In genomic region chr5:103452666-103453065, GRCh38 we compare ENCODE assay signal across 24 cellular contexts.
DNase-seq lines count a peak whose midpoint lies in the region; ATAC-seq and TF ChIP-seq lines count a peak whose summit lies in the region.
"Had no signal": no experiment of that assay in that cellular context is flagged by ENCODE, and none has a peak within 500 bp of the region (broad histone marks: within the 10 kb centered on the region; RNA-seq: fewer than 3 reads in every experiment).

No MANE protein-coding gene starts in this region.

- H3K4me3 Mint-ChIP-seq in chondrocyte (ENCODE audit: unreplicated experiment) = no peak overlapping the region
- no peak overlapping the region for H3K4me3 Mint-ChIP-seq in activated T-helper 1 cell treated with anti-CD3 and anti-CD28 coated beads, Interleukin-12 subunit alpha, Interleukin-12 subunit beta, Interleukin-2, Interleukin-4 antibody, amounts not matched to agents 30 ng/mL and 10 ng/mL and 1 ng/mL, durations not matched to agents 14 hours and 24 hours and 36 hours
- H3K4me3 Mint-ChIP-seq in activated T-cell treated with anti-CD3 and anti-CD28 coated beads, Interleukin-2, amount 50 U/mL, for 72 hours = no peak overlapping the region
- no peak overlapping the region for H3K4me3 Mint-ChIP-seq in activated CD4-positive, alpha-beta memory T cell treated with anti-CD3 and anti-CD28 coated beads, Interleukin-2, amount 10 ng/mL, durations not matched to agents 7 days and 5 days
- H3K4me3 Mint-ChIP-seq: activated CD8-positive, alpha-beta memory T cell treated with anti-CD3 and anti-CD28 coated beads, Interleukin-2, amount 10 ng/mL, durations not matched to agents 7 days and 5 days; activated naive CD8-positive, alpha-beta T cell; activated T-helper 17 cell treated with anti-CD3 and anti-CD28 coated beads, Interleukin-2, amount 50 U/mL, for 72 hours; brain; CD4-positive, alpha-beta T cell had no signal

- no peak overlapping the region for H2AK5ac ChIP-seq in neuronal stem cell (ENCODE audit: low read depth, low read length)

- H2AFZ ChIP-seq in neuronal stem cell (ENCODE audit: low read length) (no peak overlapping the region), PC-9 (no peak overlapping the region)

- peaks cover 2% of the 10 kb centered on the region for H3K9me3 Mint-ChIP-seq in chondrocyte (ENCODE audit: low read depth)
- no peaks in the 10 kb centered on the region for H3K9me3 Mint-ChIP-seq in activated T-helper 1 cell treated with anti-CD3 and anti-CD28 coated beads, Interleukin-12 subunit alpha, Interleukin-12 subunit beta, Interleukin-2, Interleukin-4 antibody, amounts not matched to agents 30 ng/mL and 10 ng/mL and 1 ng/mL, durations not matched to agents 14 hours and 24 hours and 36 hours
- H3K9me3 Mint-ChIP-seq in activated T-cell treated with anti-CD3 and anti-CD28 coated beads, Interleukin-2, amount 50 U/mL, for 72 hours = no peaks in the 10 kb centered on the region
- no peaks in the 10 kb centered on the region for H3K9me3 Mint-ChIP-seq in activated CD4-positive, alpha-beta memory T cell treated with anti-CD3 and anti-CD28 coated beads, Interleukin-2, amount 10 ng/mL, durations not matched to agents 7 days and 5 days
- H3K9me3 Mint-ChIP-seq: activated T-helper 17 cell treated with anti-CD3 and anti-CD28 coated beads, Interleukin-2, amount 50 U/mL, for 72 hours; CD4-positive, alpha-beta T cell had no signal

- no CpG with 5 or more reads among the region's 1 CpG for WGBS in neuronal stem cell (ENCODE audit: extremely low coverage in 2 of 2, insufficient read length in 2 of 2, insufficient replicate concordance in 1 of 2), 2 donors

- TF ChIP-seq CTCF in chondrocyte (IDR thresholded peaks at IDR 0.05) (no peak), PC-9 (conservative IDR thresholded peaks at IDR 0.05) (no peak)

- H4K91ac ChIP-seq in neuronal stem cell (ENCODE audit: low read depth, low read length, poor library complexity) = no peak overlapping the region

- no peak overlapping the region for H2BK120ac ChIP-seq in neuronal stem cell (ENCODE audit: low read depth, low read length)

- H3K23ac ChIP-seq in neuronal stem cell (ENCODE audit: low read depth, low read length, poor library complexity) = no peak overlapping the region

- CTCF ChIA-PET in PC-9 (lab: Charles Lee) = no interaction called here
- CTCF ChIA-PET in activated CD4-positive, alpha-beta memory T cell treated with anti-CD3 and anti-CD28 coated beads, Interleukin-2, amount 10 ng/mL, durations not matched to agents 7 days and 5 days (lab: Charles Lee) = no interaction called here

- H3K4me1 Mint-ChIP-seq in chondrocyte (ENCODE audit: low read depth) = peaks cover 44% of the 10 kb centered on the region
- H3K4me1 Mint-ChIP-seq in activated T-helper 1 cell treated with anti-CD3 and anti-CD28 coated beads, Interleukin-12 subunit alpha, Interleukin-12 subunit beta, Interleukin-2, Interleukin-4 antibody, amounts not matched to agents 30 ng/mL and 10 ng/mL and 1 ng/mL, durations not matched to agents 14 hours and 24 hours and 36 hours (ENCODE audit: low read depth) = no peaks in the 10 kb centered on the region
- H3K4me1 Mint-ChIP-seq in activated T-cell treated with anti-CD3 and anti-CD28 coated beads, Interleukin-2, amount 50 U/mL, for 72 hours (ENCODE audit: low read depth) = no peaks in the 10 kb centered on the region
- H3K4me1 Mint-ChIP-seq in activated CD4-positive, alpha-beta memory T cell treated with anti-CD3 and anti-CD28 coated beads, Interleukin-2, amount 10 ng/mL, durations not matched to agents 7 days and 5 days = peaks cover under 1% of the 10 kb centered on the region
- H3K4me1 Mint-ChIP-seq: activated T-helper 17 cell treated with anti-CD3 and anti-CD28 coated beads, Interleukin-2, amount 50 U/mL, for 72 hours had no signal

- no peaks in the 10 kb centered on the region for H3K9me2 ChIP-seq in PC-9 (ENCODE audit: insufficient read depth)

- H3K27me3 ChIP-seq in MG63 (no peaks in the 10 kb centered on the region), neuronal stem cell (ENCODE audit: control insufficient read depth in 3 of 3, insufficient read depth in 3 of 3, low read depth in 1 of 3, low read length in 3 of 3) (no peaks in the 10 kb centered on the region), PC-9 (ENCODE audit: insufficient read depth, low read depth) (no peaks in the 10 kb centered on the region)
- H3K27me3 ChIP-seq: colonic mucosa, right atrium auricular region had no signal

- peak overlapping the region; percentile 84 for H3K27ac Mint-ChIP-seq in chondrocyte (ENCODE audit: unreplicated experiment)
- no peak overlapping the region for H3K27ac Mint-ChIP-seq in activated T-helper 1 cell treated with anti-CD3 and anti-CD28 coated beads, Interleukin-12 subunit alpha, Interleukin-12 subunit beta, Interleukin-2, Interleukin-4 antibody, amounts not matched to agents 30 ng/mL and 10 ng/mL and 1 ng/mL, durations not matched to agents 14 hours and 24 hours and 36 hours
- H3K27ac Mint-ChIP-seq in activated T-cell treated with anti-CD3 and anti-CD28 coated beads, Interleukin-2, amount 50 U/mL, for 72 hours = no peak overlapping the region
- no peak overlapping the region for H3K27ac Mint-ChIP-seq in activated CD4-positive, alpha-beta memory T cell treated with anti-CD3 and anti-CD28 coated beads, Interleukin-2, amount 10 ng/mL, durations not matched to agents 7 days and 5 days
- H3K27ac Mint-ChIP-seq: activated CD8-positive, alpha-beta memory T cell treated with anti-CD3 and anti-CD28 coated beads, Interleukin-2, amount 10 ng/mL, durations not matched to agents 7 days and 5 days; activated naive CD8-positive, alpha-beta T cell; activated T-helper 17 cell treated with anti-CD3 and anti-CD28 coated beads, Interleukin-2, amount 50 U/mL, for 72 hours; brain; CD4-positive, alpha-beta T cell had no signal

- no peaks in the 10 kb centered on the region for H3K79me2 ChIP-seq in PC-9 (ENCODE audit: low read depth)

- H4K8ac ChIP-seq in neuronal stem cell (ENCODE audit: low read depth, low read length) = no peak overlapping the region

- H3K79me1 ChIP-seq in neuronal stem cell (ENCODE audit: low read depth, low read length) = no peaks in the 10 kb centered on the region

- BruUV-seq in PC-9 (replicated peaks; lab: Mats Ljungman, UMichigan) = no TSS peak

- no peak overlapping the region for H2BK15ac ChIP-seq in neuronal stem cell (ENCODE audit: low read length)

- POLR2A ChIA-PET in PC-9 (lab: Charles Lee; ENCODE audit: unreplicated experiment) = interaction anchor here (0.6 to 0.7 kb wide), 2 partner anchors 192 to 194 kb away, joined by 5 to 6 read pairs; partner anchors contain the start of gene MACIR
- POLR2A ChIA-PET in activated CD4-positive, alpha-beta memory T cell treated with anti-CD3 and anti-CD28 coated beads, Interleukin-2, amount 10 ng/mL, durations not matched to agents 7 days and 5 days (lab: Charles Lee) = interaction anchor here (0.6 to 0.8 kb wide), 2 partner anchors 14 to 189 kb away, joined by 3 read pairs; no protein-coding TSS in a partner anchor

- H3K4me2 ChIP-seq in neuronal stem cell (ENCODE audit: insufficient read depth, low read length, poor library complexity, severe bottlenecking) = no peak overlapping the region
- no peak overlapping the region for H3K4me2 ChIP-seq in PC-9

- H3K9me3 ChIP-seq in MG63 = no peaks in the 10 kb centered on the region; the same call in 1 of the 2 replicates
- no peaks in the 10 kb centered on the region for H3K9me3 ChIP-seq in neuronal stem cell (replicated peaks in 1 of 2; ENCODE audit: control insufficient read depth in 2 of 2, insufficient read depth in 1 of 2, low read depth in 1 of 2, low read length in 2 of 2)
- H3K9me3 ChIP-seq in PC-9 (ENCODE audit: insufficient read depth, low read depth) = no peaks in the 10 kb centered on the region
- H3K9me3 ChIP-seq: colonic mucosa, right atrium auricular region had no signal

- no peak for ATAC-seq in activated T-cell treated with anti-CD3 and anti-CD28 coated beads, Interleukin-2, amount 50 U/mL, for 72 hours (replicated peaks in 1 of 2)
- ATAC-seq: activated CD8-positive, alpha-beta memory T cell treated with anti-CD3 and anti-CD28 coated beads, Interleukin-2, amount 10 ng/mL, durations not matched to agents 7 days and 5 days; activated T-helper 17 cell treated with anti-CD3 and anti-CD28 coated beads, Interleukin-2, amount 50 U/mL, for 72 hours had no signal

- H2BK5ac ChIP-seq in neuronal stem cell (ENCODE audit: low read length) = no peak overlapping the region

- no peaks in the 10 kb centered on the region for H3K27me3 Mint-ChIP-seq in chondrocyte (ENCODE audit: low read depth)
- peaks cover 3% of the 10 kb centered on the region for H3K27me3 Mint-ChIP-seq in activated T-helper 1 cell treated with anti-CD3 and anti-CD28 coated beads, Interleukin-12 subunit alpha, Interleukin-12 subunit beta, Interleukin-2, Interleukin-4 antibody, amounts not matched to agents 30 ng/mL and 10 ng/mL and 1 ng/mL, durations not matched to agents 14 hours and 24 hours and 36 hours (ENCODE audit: insufficient read depth)
- H3K27me3 Mint-ChIP-seq in activated T-cell treated with anti-CD3 and anti-CD28 coated beads, Interleukin-2, amount 50 U/mL, for 72 hours (ENCODE audit: low read depth) = peaks cover 16% of the 10 kb centered on the region
- H3K27me3 Mint-ChIP-seq in activated CD4-positive, alpha-beta memory T cell treated with anti-CD3 and anti-CD28 coated beads, Interleukin-2, amount 10 ng/mL, durations not matched to agents 7 days and 5 days = peaks cover 9% of the 10 kb centered on the region
- H3K27me3 Mint-ChIP-seq: brain had no signal

- peak; percentile 70 for DNase-seq in AG20443 (ENCODE audit: low spot score)
- DNase-seq in MG63 = peak; percentile 75
- no peak for DNase-seq in chondrocyte (ENCODE audit: low spot score)
- no peak for DNase-seq in neuronal stem cell (ENCODE audit: low spot score)
- DNase-seq in activated T-helper 1 cell treated with anti-CD3 and anti-CD28 coated beads, Interleukin-12 subunit alpha, Interleukin-12 subunit beta, Interleukin-2, Interleukin-4 antibody, amounts not matched to agents 30 ng/mL and 10 ng/mL and 1 ng/mL, durations not matched to agents 14 hours and 24 hours and 36 hours (ENCODE audit: low spot score) = no peak
- no peak for DNase-seq in PC-9
- no peak for DNase-seq in activated T-cell treated with anti-CD3 and anti-CD28 coated beads, Interleukin-2, amount 50 U/mL, for 72 hours
- no peak for DNase-seq in activated CD4-positive, alpha-beta memory T cell treated with anti-CD3 and anti-CD28 coated beads, Interleukin-2, amount 10 ng/mL, durations not matched to agents 7 days and 5 days
- DNase-seq: activated CD4-positive, alpha-beta T cell treated with anti-CD3 and anti-CD28 coated beads for 48 hours; activated CD8-positive, alpha-beta memory T cell treated with anti-CD3 and anti-CD28 coated beads, Interleukin-2, amount 10 ng/mL, durations not matched to agents 7 days and 5 days; CD4-positive, alpha-beta T cell; colonic mucosa; DMS153; Kasumi-1; NCI-H1092 treated with DMSO at 0.1 percent for 48 hours; NCI-H2081; NCI-H510A; NK-92 treated with Interleukin-12 subunit alpha and Interleukin-12 subunit beta, amount 100 ng/mL, for 24 hours; stimulated activated CD4-positive, alpha-beta T cell treated with anti-CD3 and anti-CD28 coated beads, Interleukin-15, amount 100 ng/mL, for 24 hours had no signal

- intact Hi-C loops in activated T-helper 1 cell treated with anti-CD3 and anti-CD28 coated beads, Interleukin-12 subunit alpha, Interleukin-12 subunit beta, Interleukin-2, Interleukin-4 antibody, amounts not matched to agents 30 ng/mL and 10 ng/mL and 1 ng/mL, durations not matched to agents 14 hours and 24 hours and 36 hours (cut with micrococcal nuclease) = no loop called here
- intact Hi-C loops in PC-9 (cut with micrococcal nuclease; ENCODE audit: unreplicated experiment) = no loop called here

- H3K4me3 ChIP-seq in MG63 (no peak overlapping the region), neuronal stem cell (ENCODE audit: low read length in 2 of 2) (no peak overlapping the region), PC-9 (no peak overlapping the region)
- H3K4me3 ChIP-seq: colonic mucosa, right atrium auricular region had no signal

- H3K27ac ChIP-seq in neuronal stem cell (replicated peaks; ENCODE audit: low read length) (no peak overlapping the region), PC-9 (no peak overlapping the region)
- H3K27ac ChIP-seq: colonic mucosa, right atrium auricular region, RWPE1 had no signal

- H4K20me1 ChIP-seq in PC-9 (ENCODE audit: insufficient read depth) = no peaks in the 10 kb centered on the region

- H3K4me1 ChIP-seq in neuronal stem cell (ENCODE audit: control insufficient read depth in 2 of 2, insufficient read depth in 1 of 2, low read depth in 1 of 2, low read length in 2 of 2) = peaks cover 0 to 11% of the 10 kb centered on the region in 2 donors
- H3K4me1 ChIP-seq in PC-9 (replicated peaks; ENCODE audit: insufficient read depth) = peaks cover 7% of the 10 kb centered on the region
- H3K4me1 ChIP-seq: colonic mucosa, right atrium auricular region had no signal

- H3F3A ChIP-seq in PC-9 (ENCODE audit: insufficient read depth, low read depth) = no peaks in the 10 kb centered on the region

- peaks cover 1% of the 10 kb centered on the region for H3K36me3 Mint-ChIP-seq in chondrocyte (ENCODE audit: low read depth)
- H3K36me3 Mint-ChIP-seq in activated T-helper 1 cell treated with anti-CD3 and anti-CD28 coated beads, Interleukin-12 subunit alpha, Interleukin-12 subunit beta, Interleukin-2, Interleukin-4 antibody, amounts not matched to agents 30 ng/mL and 10 ng/mL and 1 ng/mL, durations not matched to agents 14 hours and 24 hours and 36 hours (ENCODE audit: low read depth) = no peaks in the 10 kb centered on the region
- no peaks in the 10 kb centered on the region for H3K36me3 Mint-ChIP-seq in activated T-cell treated with anti-CD3 and anti-CD28 coated beads, Interleukin-2, amount 50 U/mL, for 72 hours (ENCODE audit: insufficient read depth in 2 of 2)
- no peaks in the 10 kb centered on the region for H3K36me3 Mint-ChIP-seq in activated CD4-positive, alpha-beta memory T cell treated with anti-CD3 and anti-CD28 coated beads, Interleukin-2, amount 10 ng/mL, durations not matched to agents 7 days and 5 days (ENCODE audit: low read depth)
- H3K36me3 Mint-ChIP-seq: activated CD8-positive, alpha-beta memory T cell treated with anti-CD3 and anti-CD28 coated beads, Interleukin-2, amount 10 ng/mL, durations not matched to agents 7 days and 5 days; activated naive CD8-positive, alpha-beta T cell; brain had no signal

- H3K14ac ChIP-seq in neuronal stem cell (ENCODE audit: low read length) = no peak overlapping the region

- H3K4ac ChIP-seq in neuronal stem cell (ENCODE audit: low read length) = no peak overlapping the region

- H3K36me3 ChIP-seq in MG63 (no peaks in the 10 kb centered on the region), neuronal stem cell (replicated peaks in 1 of 2; ENCODE audit: control insufficient read depth in 2 of 2, insufficient read depth in 2 of 2, low read length in 2 of 2) (no peaks in the 10 kb centered on the region), PC-9 (ENCODE audit: low read depth) (no peaks in the 10 kb centered on the region)
- H3K36me3 ChIP-seq: colonic mucosa, right atrium auricular region had no signal

- peak overlapping the region; percentile 13 for H3K18ac ChIP-seq in neuronal stem cell (ENCODE audit: low read length)

- H2BK12ac ChIP-seq in neuronal stem cell (ENCODE audit: low read length) = no peak overlapping the region

- H3K9ac ChIP-seq in neuronal stem cell (ENCODE audit: low read depth, low read length, poor library complexity) = no peak overlapping the region

Comparison
In these comparisons a context has a peak if more than half of its experiments do, and no peak if none do; other contexts are left out.
1. DNase-seq: peak in AG20443 (single experiment) and MG63 (single experiment); none in chondrocyte (single experiment), neuronal stem cell (single experiment), activated T-helper 1 cell treated with anti-CD3 and anti-CD28 coated beads, Interleukin-12 subunit alpha, Interleukin-12 subunit beta, Interleukin-2, Interleukin-4 antibody, amounts not matched to agents 30 ng/mL and 10 ng/mL and 1 ng/mL, durations not matched to agents 14 hours and 24 hours and 36 hours (single experiment), PC-9 (0 of 2), activated T-cell treated with anti-CD3 and anti-CD28 coated beads, Interleukin-2, amount 50 U/mL, for 72 hours (0 of 2) and activated CD4-positive, alpha-beta memory T cell treated with anti-CD3 and anti-CD28 coated beads, Interleukin-2, amount 10 ng/mL, durations not matched to agents 7 days and 5 days (single experiment).